In the genomic region with DNA sequence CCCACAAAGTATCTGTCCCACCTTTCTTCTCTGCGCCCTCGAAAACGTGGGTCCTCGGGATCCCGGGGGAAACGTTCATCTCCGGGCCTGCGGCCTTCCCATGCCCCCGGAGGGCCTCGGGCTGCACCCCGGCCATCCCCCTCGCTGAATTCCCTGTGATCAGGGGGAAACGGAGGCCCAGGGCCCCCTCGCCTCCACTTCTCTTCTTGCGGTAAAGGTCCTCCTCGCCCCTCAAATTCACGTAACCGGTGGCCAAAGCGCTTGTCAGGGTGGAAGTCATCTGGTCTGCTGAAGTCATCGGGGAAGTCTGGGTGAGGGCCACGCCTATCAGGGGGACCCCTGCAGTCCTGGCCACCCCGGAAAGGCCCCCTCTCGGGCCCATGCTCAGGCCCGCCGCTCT, we compare ENCODE assay signal across 33 cellular contexts.
"Had no signal": no experiment of that assay in that cellular context is flagged by ENCODE, and none has a peak within 500 bp of the region (broad histone marks: within the 10 kb centered on the region; RNA-seq: fewer than 3 reads in every experiment).

No MANE protein-coding gene starts in this region.

- H3K4me1 Mint-ChIP-seq: activated B cell treated with CpG ODN at 0.5 μM for 24 hours; activated naive CD4-positive, alpha-beta T cell treated with anti-CD3 and anti-CD28 coated beads, Interleukin-2, amount 10 ng/mL, durations not matched to agents 7 days and 5 days; activated naive CD8-positive, alpha-beta T cell treated with anti-CD3 and anti-CD28 coated beads, Interleukin-2, amount 50 U/mL, for 24 hours; brain had no signal

- H3K27ac ChIP-seq: KMS-11, PC-9, VCaP had no signal

- ATAC-seq: activated naive CD8-positive, alpha-beta T cell treated with anti-CD3 and anti-CD28 coated beads, Interleukin-2, amount 50 U/mL, for 24 hours had no signal

- H3K9me3 Mint-ChIP-seq: activated B cell treated with CpG ODN at 0.5 μM for 24 hours; activated CD4-positive, alpha-beta memory T cell treated with anti-CD3 and anti-CD28 coated beads for 36 hours; activated naive CD4-positive, alpha-beta T cell treated with anti-CD3 and anti-CD28 coated beads, Interleukin-2, amount 10 ng/mL, durations not matched to agents 7 days and 5 days; activated naive CD8-positive, alpha-beta T cell treated with anti-CD3 and anti-CD28 coated beads, Interleukin-2, amount 50 U/mL, for 24 hours; brain had no signal

- H3K4me3 Mint-ChIP-seq: activated B cell treated with CpG ODN at 0.5 μM for 24 hours; activated CD4-positive, alpha-beta memory T cell treated with anti-CD3 and anti-CD28 coated beads for 36 hours; activated naive CD4-positive, alpha-beta T cell treated with anti-CD3 and anti-CD28 coated beads, Interleukin-2, amount 10 ng/mL, durations not matched to agents 7 days and 5 days; activated naive CD8-positive, alpha-beta T cell; activated naive CD8-positive, alpha-beta T cell treated with anti-CD3 and anti-CD28 coated beads, Interleukin-2, amount 50 U/mL, for 24 hours; brain had no signal

- H3K4me2 ChIP-seq: KMS-11, PC-9 had no signal

- H2AFZ ChIP-seq: PC-9 had no signal

- H3K27me3 Mint-ChIP-seq: activated B cell treated with CpG ODN at 0.5 μM for 24 hours; activated CD4-positive, alpha-beta memory T cell treated with anti-CD3 and anti-CD28 coated beads for 36 hours; activated naive CD4-positive, alpha-beta T cell treated with anti-CD3 and anti-CD28 coated beads, Interleukin-2, amount 10 ng/mL, durations not matched to agents 7 days and 5 days; activated naive CD8-positive, alpha-beta T cell; activated naive CD8-positive, alpha-beta T cell treated with anti-CD3 and anti-CD28 coated beads, Interleukin-2, amount 50 U/mL, for 24 hours; brain had no signal

- H3K9ac ChIP-seq: KMS-11 had no signal

- H3K4me3 ChIP-seq: PC-9 had no signal

- DNase-seq: activated B cell treated with CpG ODN at 0.5 μM for 24 hours; activated CD4-positive, alpha-beta memory T cell treated with anti-CD3 and anti-CD28 coated beads for 36 hours; activated CD4-positive, alpha-beta T cell treated with anti-CD3 and anti-CD28 coated beads for 4 hours; activated CD4-positive, alpha-beta T cell treated with anti-CD3 and anti-CD28 coated beads, Interleukin-2, amount 50 U/mL, for 1 hour; activated CD4-positive, CD25-positive, alpha-beta regulatory T cell treated with anti-CD3 and anti-CD28 coated beads, Interleukin-2, amount 50 U/mL, for 72 hours; activated CD8-positive, alpha-beta memory T cell treated with anti-CD3 and anti-CD28 coated beads, Interleukin-2, amount 50 U/mL, for 4 hours; activated effector memory CD4-positive, alpha-beta T cell treated with Interleukin-2 at 50 U/mL for 16 hours; activated naive CD4-positive, alpha-beta T cell treated with anti-CD3 and anti-CD28 coated beads, Interleukin-2, amount 10 ng/mL, durations not matched to agents 7 days and 5 days; activated naive CD8-positive, alpha-beta T cell treated with anti-CD3 and anti-CD28 coated beads, Interleukin-2, amount 50 U/mL, for 24 hours; activated T-cell treated with anti-CD3 and anti-CD28 coated beads for 4 hours; activated T-cell treated with anti-CD3 and anti-CD28 coated beads, Interleukin-2, amount 50 U/mL, for 48 hours; anterior cingulate cortex; MM.1S; NCI-H1092; NCI-H1436 treated with DMSO at 0.1 percent for 48 hours; NCI-H1694 treated with DMSO at 0.1 percent for 48 hours; NCI-H2029 treated with DMSO at 0.1 percent for 48 hours; NCI-H2171; NCI-H2227 treated with DMSO at 0.1 percent for 48 hours; NCI-H446; NCI-H510A treated with DMSO at 0.1 percent for 48 hours; NCI-H526 treated with DMSO at 0.1 percent for 48 hours; NCI-H774; PC-9; Right ventricle myocardium superior; SW 1271; T-helper 1 cell; T-helper 2 cell; T-helper 9 cell had no signal
